Comparison of ENCODE assay signal across 15 cellular contexts in genomic region chr17:7781467-7781866, GRCh38. TPM values are rescaled to one million over a fixed set of nuclear protein-coding genes. Genes with fewer than 3 reads are reported as not detected.
DNase-seq lines count a peak whose midpoint lies in the region; ATAC-seq and TF ChIP-seq lines count a peak whose summit lies in the region.
"Had no signal": no experiment of that assay in that cellular context is flagged by ENCODE, and none has a peak within 500 bp of the region (broad histone marks: within the 10 kb centered on the region; RNA-seq: fewer than 3 reads in every experiment).

No MANE protein-coding gene starts in this region.

- H2BK5ac ChIP-seq in IMR-90 (ENCODE audit: low read depth, low read length, poor library complexity, severe bottlenecking) = no peak overlapping the region

- H3K4me1 ChIP-seq in BLaER1 (peaks cover 34% of the 10 kb centered on the region), IMR-90 (ENCODE audit: control insufficient read depth, insufficient read depth, low read length) (peaks cover 2% of the 10 kb centered on the region; the same call in 1 of the 2 replicates), esophagus muscularis mucosa (no peaks in the 10 kb centered on the region)
- H3K4me1 ChIP-seq: esophagus squamous epithelium had no signal

- H4K5ac ChIP-seq in IMR-90 (ENCODE audit: low read depth, low read length) = no peak overlapping the region; the same call in 1 of the 2 replicates

- ATAC-seq in GM18907 (IDR thresholded peaks at IDR 0.05; ENCODE audit: unreplicated experiment) = peak; percentile 68
- no peak for ATAC-seq in IMR-90 (ENCODE audit: low read depth)
- ATAC-seq in left colon = peak; percentile 88
- ATAC-seq: HCT116 had no signal

- no peak overlapping the region for H4K8ac ChIP-seq in IMR-90 (ENCODE audit: low read depth in 2 of 2, low read length in 2 of 2)

- H2AK5ac ChIP-seq in IMR-90 (ENCODE audit: low read depth, low read length) = peak overlapping the region; percentile 37; the same call in 1 of the 2 replicates

- no peak overlapping the region for H3K23ac ChIP-seq in IMR-90 (ENCODE audit: low read depth, low read length)

- no peak overlapping the region for H2BK15ac ChIP-seq in IMR-90 (ENCODE audit: low read depth, low read length)

- DNase-seq in IMR-90 = no peak
- no peak for DNase-seq in left colon
- no peak for DNase-seq in activated CD4-positive, CD25-positive, alpha-beta regulatory T cell treated with anti-CD3 and anti-CD28 coated beads, Interleukin-2, amount 50 U/mL, for 72 hours
- no peak for DNase-seq in inferior parietal cortex (ENCODE audit: extremely low spot score)
- no peak for DNase-seq in SW480 (ENCODE audit: low spot score)
- DNase-seq in esophagus muscularis mucosa (ENCODE audit: extremely low spot score) = no peak
- DNase-seq: DMS153, esophagus squamous epithelium, NCI-H1092, NCI-H2227 treated with DMSO at 0.1 percent for 48 hours had no signal

- BruUV-seq in IMR-90 (replicated peaks; lab: Mats Ljungman, UMichigan) = no TSS peak

- CTCF ChIA-PET in IMR-90 (lab: Yijun Ruan, JAX) = interaction anchor here (1.8 to 4.2 kb wide), 2 partner anchors 33 to 38 kb away, joined by 7 to 34 read pairs; no protein-coding TSS in a partner anchor

- TF ChIP-seq POLR2A in IMR-90 (IDR thresholded peaks at IDR 0.05; ENCODE audit: low read depth, low read length) (no peak), esophagus muscularis mucosa (IDR thresholded peaks at IDR 0.05; ENCODE audit: low read depth) (no peak)

- WGBS in IMR-90 (ENCODE audit: extremely low coverage in 2 of 2, insufficient read length in 1 of 2), 2 experiments = 80% methylated on average over 1 of the region's 6 CpGs; no CpG with 5 or more reads in 1 of the 2 experiments
- WGBS in esophagus muscularis mucosa = 86% methylated on average over 6 of the region's 6 CpGs

- intact Hi-C loops in IMR-90 (cut with micrococcal nuclease) (no loop called here), left colon (cut with DNase I, micrococcal nuclease) (no loop called here), esophagus muscularis mucosa (cut with DNase I) (no loop called here)

- POLR2A ChIA-PET in IMR-90 (lab: Charles Lee; ENCODE audit: unreplicated experiment) = no interaction called here

- H3K4me3 ChIP-seq in BLaER1 (no peak overlapping the region), IMR-90 (ENCODE audit: insufficient read depth, low read depth, low read length) (no peak overlapping the region), esophagus muscularis mucosa (no peak overlapping the region)
- H3K4me3 ChIP-seq: coronary artery, esophagus squamous epithelium, thoracic aorta had no signal

- no peak overlapping the region for H3K4ac ChIP-seq in IMR-90 (ENCODE audit: low read depth, low read length)

- in situ Hi-C loops in IMR-90 (cut with MboI; ENCODE audit: low sequenced_read_pairs) = loop anchor here (5.0 kb wide), 1 partner anchor 39 kb away; no protein-coding TSS in a partner anchor

- H3K18ac ChIP-seq in IMR-90 (ENCODE audit: low read depth, low read length) = no peak overlapping the region

- H3K27me3 ChIP-seq in BLaER1 (no peaks in the 10 kb centered on the region), IMR-90 (ENCODE audit: control insufficient read depth, insufficient read depth, low read length) (peaks cover 16% of the 10 kb centered on the region), esophagus muscularis mucosa (peaks cover 0 to 30% (median 0%) of the 10 kb centered on the region in 4 donors)

- TF ChIP-seq RAD21 in IMR-90 (IDR thresholded peaks at IDR 0.05; ENCODE audit: low read length) = no peak

- no peak overlapping the region for H3K9ac ChIP-seq in BLaER1
- no peak overlapping the region for H3K9ac ChIP-seq in IMR-90 (ENCODE audit: low read depth, low read length)

- H2AK9ac ChIP-seq in IMR-90 (replicated peaks; ENCODE audit: low read depth, low read length, poor library complexity) = no peak overlapping the region

- dilution Hi-C loops in IMR-90 (cut with HindIII; ENCODE audit: low sequenced_read_pairs, unreplicated experiment) = no loop called here

- H3K56ac ChIP-seq in IMR-90 (ENCODE audit: extremely low read depth, insufficient read depth, low read length) = no peak overlapping the region

- H2BK20ac ChIP-seq in IMR-90 (ENCODE audit: low read depth, low read length) = no peak overlapping the region

- no peak overlapping the region for H2BK120ac ChIP-seq in IMR-90 (ENCODE audit: low read depth, low read length)

- no peak for TF ChIP-seq EP300 in esophagus muscularis mucosa (IDR thresholded peaks at IDR 0.05)

- peak overlapping the region; percentile 79 for H3K4me2 ChIP-seq in BLaER1
- H3K4me2 ChIP-seq in IMR-90 (ENCODE audit: low read depth, low read length) = no peak overlapping the region

- H3K36me3 ChIP-seq in BLaER1 = no peaks in the 10 kb centered on the region
- no peaks in the 10 kb centered on the region for H3K36me3 ChIP-seq in IMR-90 (ENCODE audit: control insufficient read depth, insufficient read depth, low read length)
- no peaks in the 10 kb centered on the region for H3K36me3 ChIP-seq in esophagus muscularis mucosa
- H3K36me3 ChIP-seq: esophagus squamous epithelium, thoracic aorta had no signal

- TF ChIP-seq CTCF in IMR-90 (conservative IDR thresholded peaks at IDR 0.05; ENCODE audit: low read depth, low read length) (no peak), esophagus muscularis mucosa (IDR thresholded peaks at IDR 0.05) (no peak)

- H3K79me1 ChIP-seq in IMR-90 (ENCODE audit: low read depth in 1 of 2, low read length in 2 of 2) = no peaks in the 10 kb centered on the region

- H3K14ac ChIP-seq in IMR-90 (replicated peaks; ENCODE audit: low read depth, low read length) = no peak overlapping the region

- H4K20me1 ChIP-seq in BLaER1 (no peaks in the 10 kb centered on the region), IMR-90 (ENCODE audit: insufficient read depth, low read length) (no peaks in the 10 kb centered on the region)

- no peak overlapping the region for H4K91ac ChIP-seq in IMR-90 (ENCODE audit: insufficient read depth, low read depth, low read length)

- H3K27ac ChIP-seq in BLaER1 = no peak overlapping the region
- H3K27ac ChIP-seq in IMR-90 (ENCODE audit: insufficient read depth, low read length) = no peak overlapping the region
- no peak overlapping the region for H3K27ac ChIP-seq in esophagus muscularis mucosa (replicated peaks in 1 of 4)
- H3K27ac ChIP-seq: coronary artery, esophagus squamous epithelium, thoracic aorta had no signal

- H3K9me1 ChIP-seq in IMR-90 (ENCODE audit: insufficient read depth, low read length) = no peaks in the 10 kb centered on the region

- H3K9me3 ChIP-seq in BLaER1 (no peaks in the 10 kb centered on the region), IMR-90 (ENCODE audit: control insufficient read depth, insufficient read depth, low read length) (no peaks in the 10 kb centered on the region), esophagus muscularis mucosa (no peaks in the 10 kb centered on the region)
- H3K9me3 ChIP-seq: esophagus squamous epithelium, thoracic aorta had no signal

- H2AFZ ChIP-seq in IMR-90 (replicated peaks; ENCODE audit: low read length, poor library complexity) = no peak overlapping the region

TF ChIP-seq in IMR-90, 13 proteins besides CTCF, POLR2A, EP300 and RAD21:
- TF ChIP-seq USF2 (IDR thresholded peaks at IDR 0.05; ENCODE audit: low read depth, low read length) = no peak
- no peak for TF ChIP-seq MXI1 (IDR thresholded peaks at IDR 0.05; ENCODE audit: borderline replicate concordance, low read depth, low read length)
- no peak for TF ChIP-seq MAZ (IDR thresholded peaks at IDR 0.05; ENCODE audit: borderline replicate concordance, low read depth, low read length)
- no peak for TF ChIP-seq BHLHE40 (IDR thresholded peaks at IDR 0.05; ENCODE audit: low read depth, low read length)
- no peak for TF ChIP-seq NFE2L2 (IDR thresholded peaks at IDR 0.05; ENCODE audit: low read depth, low read length)
- no peak for TF ChIP-seq MAFK (IDR thresholded peaks at IDR 0.05; ENCODE audit: low read depth, low read length)
- no peak for TF ChIP-seq SMC3 (IDR thresholded peaks at IDR 0.05; ENCODE audit: low read depth, low read length)
- no peak for TF ChIP-seq RFX5 (IDR thresholded peaks at IDR 0.05; ENCODE audit: low read depth, low read length)
- TF ChIP-seq ELK1 (IDR thresholded peaks at IDR 0.05; ENCODE audit: borderline replicate concordance, low read depth, low read length) = no peak
- TF ChIP-seq FOS (IDR thresholded peaks at IDR 0.05; ENCODE audit: low read depth, low read length) = no peak
- TF ChIP-seq CHD1 (IDR thresholded peaks at IDR 0.05; ENCODE audit: low read depth, low read length) = no peak
- no peak for TF ChIP-seq CEBPB (IDR thresholded peaks at IDR 0.05; ENCODE audit: low read depth, low read length)

RNA-seq across cellular contexts. Expression of gene KDM6B, which starts 52.5 kb away (rescaled TPM):
- total RNA-seq in IMR-90 (2012; rRNA removed) (0.72 and 1.1 TPM in 2 replicates), left colon (10 to 100 TPM; 49.5 to 50.4 TPM), esophagus muscularis mucosa (100 to 1,000 TPM in 1 of 4 donors, 10 to 100 TPM in 3; 10.8 to 101 (median 15.1) TPM)
- polyA plus RNA-seq in IMR-90 (2012; rRNA removed) = 3.5 and 4.5 TPM in 2 replicates
- polyA plus RNA-seq in IMR-90 (2012; cell fraction: cytosol; rRNA removed) = 2.7 and 3.6 TPM in 2 replicates
- polyA plus RNA-seq in IMR-90 (2012; cell fraction: nucleus; rRNA removed; ENCODE audit: low replicate concordance) = 18.3 and 20.0 TPM in 2 replicates
